In genomic region chr19:12936582-12936981, GRCh38 we compare ENCODE assay signal across 16 cellular contexts. TPM values are rescaled to one million over a fixed set of nuclear protein-coding genes. Genes with fewer than 3 reads are reported as not detected.
A peak's percentile ranks its signal among the peaks of the same experiment; 100 is the strongest.
DNase-seq lines count a peak whose midpoint lies in the region; ATAC-seq and TF ChIP-seq lines count a peak whose summit lies in the region.
"Had no signal": no experiment of that assay in that cellular context is flagged by ENCODE, and none has a peak within 500 bp of the region (broad histone marks: within the 10 kb centered on the region; RNA-seq: fewer than 3 reads in every experiment).

No MANE protein-coding gene starts in this region.

- ATAC-seq in activated CD4-positive, alpha-beta T cell treated with anti-CD3 and anti-CD28 coated beads for 36 hours, result no peak
- ATAC-seq: mucosa of descending colon had no signal

- H2AFZ ChIP-seq in neural progenitor cell (replicated peaks), result no peak overlapping the region

- peaks cover 46% of the 10 kb centered on the region for H3F3A ChIP-seq in neural progenitor cell (ENCODE audit: low read depth)

- H3K9ac ChIP-seq in neural progenitor cell, result no peak overlapping the region

- DNase-seq in activated CD4-positive, alpha-beta T cell treated with anti-CD3 and anti-CD28 coated beads for 36 hours, result peak; percentile 20
- no peak for DNase-seq in activated CD4-positive, alpha-beta T cell treated with anti-CD3 and anti-CD28 coated beads, Interleukin-2, amount 50 U/mL, for 1 hour
- peak; percentile 68 for DNase-seq in Jurkat, Clone E6-1 (ENCODE audit: low read depth, low spot score)
- DNase-seq in WERI-Rb-1, result no peak
- no peak for DNase-seq in neural progenitor cell (ENCODE audit: low spot score)
- no peak for DNase-seq in transverse colon
- DNase-seq in amygdala (lab: John Stamatoyannopoulos, UW), result no peak
- no peak for DNase-seq in stimulated activated CD4-positive, alpha-beta T cell treated with anti-CD3 and anti-CD28 coated beads, Interleukin-1b, Interleukin-23, amount 100 ng/mL, for 48 hours
- DNase-seq: activated CD8-positive, alpha-beta memory T cell treated with anti-CD3 and anti-CD28 coated beads, Interleukin-2, amount 50 U/mL, for 48 hours; effector CD8-positive, alpha-beta T cell; foreskin fibroblast; islet precursor cell; mucosa of descending colon; NCI-H2081 treated with DMSO at 0.1 percent for 48 hours; retina; T1000 had no signal

- TF ChIP-seq POLR2A in transverse colon (IDR thresholded peaks at IDR 0.05), result no peak

- H3K4me3 Mint-ChIP-seq in activated CD4-positive, alpha-beta T cell treated with anti-CD3 and anti-CD28 coated beads for 36 hours, result no peak overlapping the region
- H3K4me3 Mint-ChIP-seq in neural progenitor cell, result peak overlapping the region; percentile 7

- H4K20me1 ChIP-seq in neural progenitor cell (ENCODE audit: low read depth), result peaks cover 33% of the 10 kb centered on the region

- no peaks in the 10 kb centered on the region for H3K27me3 Mint-ChIP-seq in activated CD4-positive, alpha-beta T cell treated with anti-CD3 and anti-CD28 coated beads for 36 hours
- peaks cover 12% of the 10 kb centered on the region for H3K27me3 Mint-ChIP-seq in neural progenitor cell (ENCODE audit: insufficient read depth, low read depth)

- peak overlapping the region; percentile 77 for H3K27ac Mint-ChIP-seq in activated CD4-positive, alpha-beta T cell treated with anti-CD3 and anti-CD28 coated beads for 36 hours
- peak overlapping the region; percentile 80 for H3K27ac Mint-ChIP-seq in neural progenitor cell

- peaks cover 35% of the 10 kb centered on the region for H3K36me3 ChIP-seq in WERI-Rb-1
- H3K36me3 ChIP-seq in neural progenitor cell, result peaks cover 10% of the 10 kb centered on the region
- H3K36me3 ChIP-seq in transverse colon, result peaks cover 0 to 14% (median 7%) of the 10 kb centered on the region in 4 donors

- intact Hi-C loops in activated CD4-positive, alpha-beta T cell treated with anti-CD3 and anti-CD28 coated beads for 36 hours (cut with DNase I, micrococcal nuclease), result loop anchor here (5.0 to 10.0 kb wide), 3 partner anchors 144 to 1068 kb away; partner anchors contain the start of genes JUNB (in 1 of the 2), RFX1 (in 1 of the 2) and TNPO2 (in 1 of the 2)
- intact Hi-C loops in transverse colon (cut with DNase I; ENCODE audit: low total_unique reads), result no loop called here

- WGBS in transverse colon (ENCODE audit: low coverage in 1 of 2), 2 donors, result 60 to 67% methylated on average over 2 to 7 of the region's 7 CpGs

- TF ChIP-seq EP300 in transverse colon (IDR thresholded peaks at IDR 0.05; ENCODE audit: low read depth), result no peak

- POLR2A ChIA-PET in activated CD4-positive, alpha-beta T cell treated with anti-CD3 and anti-CD28 coated beads for 36 hours (lab: Charles Lee), result no interaction called here

- peaks cover 51% of the 10 kb centered on the region for H3K79me2 ChIP-seq in neural progenitor cell (ENCODE audit: low read depth)

- H3K27ac ChIP-seq in WERI-Rb-1 (peak overlapping the region; percentile 98), neural progenitor cell (peak overlapping the region; percentile 36), transverse colon (no peak overlapping the region)

- H3K4me1 Mint-ChIP-seq in activated CD4-positive, alpha-beta T cell treated with anti-CD3 and anti-CD28 coated beads for 36 hours, result peaks cover 58% of the 10 kb centered on the region
- H3K4me1 Mint-ChIP-seq in neural progenitor cell, result peaks cover 49% of the 10 kb centered on the region

- in situ Hi-C loops in transverse colon (cut with MboI; ENCODE audit: low pct_ligation_motif_present in 1 of 4, low pct_unique_long_range_greater_than_20kb in 1 of 4, low sequenced_read_pairs in 3 of 4), result no loop called here

- no peak overlapping the region for H3K4me2 ChIP-seq in neural progenitor cell

- peaks cover 25% of the 10 kb centered on the region for H3K4me1 ChIP-seq in neural progenitor cell
- peaks cover 26 to 51% (median 40%) of the 10 kb centered on the region in 4 donors for H3K4me1 ChIP-seq in transverse colon

- peak overlapping the region; percentile 81 for H3K4me3 ChIP-seq in Jurkat, Clone E6-1 (ENCODE audit: low read length)
- H3K4me3 ChIP-seq in WERI-Rb-1 (ENCODE audit: low read depth, low read length), result no peak overlapping the region
- H3K4me3 ChIP-seq in neural progenitor cell, result no peak overlapping the region
- H3K4me3 ChIP-seq in transverse colon, result no peak overlapping the region
- H3K4me3 ChIP-seq: mucosa of descending colon had no signal

- no peaks in the 10 kb centered on the region for H3K9me3 ChIP-seq in WERI-Rb-1 (ENCODE audit: severe bottlenecking)
- no peaks in the 10 kb centered on the region for H3K9me3 ChIP-seq in neural progenitor cell (ENCODE audit: low read depth)
- H3K9me3 ChIP-seq in transverse colon, result no peaks in the 10 kb centered on the region
- H3K9me3 ChIP-seq: mucosa of descending colon had no signal

- H3K27me3 ChIP-seq in WERI-Rb-1 (ENCODE audit: insufficient read depth, low read depth, severe bottlenecking) (no peaks in the 10 kb centered on the region), neural progenitor cell (no peaks in the 10 kb centered on the region), transverse colon (no peaks in the 10 kb centered on the region)

- no peaks in the 10 kb centered on the region for H3K9me3 Mint-ChIP-seq in activated CD4-positive, alpha-beta T cell treated with anti-CD3 and anti-CD28 coated beads for 36 hours (ENCODE audit: low read depth)
- H3K9me3 Mint-ChIP-seq in neural progenitor cell, result no peaks in the 10 kb centered on the region

- peaks cover 46% of the 10 kb centered on the region for H3K36me3 Mint-ChIP-seq in activated CD4-positive, alpha-beta T cell treated with anti-CD3 and anti-CD28 coated beads for 36 hours (ENCODE audit: low read depth)
- H3K36me3 Mint-ChIP-seq in neural progenitor cell, result peaks cover 23% of the 10 kb centered on the region

- CTCF ChIA-PET in activated CD4-positive, alpha-beta T cell treated with anti-CD3 and anti-CD28 coated beads for 36 hours (lab: Charles Lee), result no interaction called here

- no peak for TF ChIP-seq CTCF in WERI-Rb-1 (IDR thresholded peaks at IDR 0.05; ENCODE audit: low read depth, low read length)
- TF ChIP-seq CTCF in neural progenitor cell (IDR thresholded peaks at IDR 0.05), result no peak
- TF ChIP-seq CTCF in transverse colon (IDR thresholded peaks at IDR 0.05), result no peak

RNA-seq across cellular contexts. Expression of gene CALR, which starts 1.8 kb away (rescaled TPM):
- 100 to 1,000 TPM; 557 to 569 TPM for total RNA-seq in activated CD4-positive, alpha-beta T cell treated with anti-CD3 and anti-CD28 coated beads for 36 hours
- 1,107 TPM for polyA plus RNA-seq in Jurkat, Clone E6-1 (2012; ENCODE audit: insufficient read depth, insufficient read length)
- 437 and 569 TPM in 2 replicates for total RNA-seq in neural progenitor cell (ENCODE audit: low replicate concordance)
- 100 to 1,000 TPM; 181 to 444 (median 317) TPM for total RNA-seq in transverse colon

RNA-seq across cellular contexts. Expression of gene FARSA, which starts 3.1 kb away (rescaled TPM):
- total RNA-seq in activated CD4-positive, alpha-beta T cell treated with anti-CD3 and anti-CD28 coated beads for 36 hours, result 100 to 1,000 TPM; 120 to 142 TPM
- 199 TPM for polyA plus RNA-seq in Jurkat, Clone E6-1 (2012; ENCODE audit: insufficient read depth, insufficient read length)
- total RNA-seq in neural progenitor cell (ENCODE audit: low replicate concordance) (21.4 and 51.6 TPM in 2 replicates), transverse colon (10 to 100 TPM; 18.0 to 40.8 (median 32.6) TPM)

RNA-seq across cellular contexts. Expression of gene RAD23A, which starts 9.1 kb away (rescaled TPM):
- total RNA-seq in activated CD4-positive, alpha-beta T cell treated with anti-CD3 and anti-CD28 coated beads for 36 hours, result 100 to 1,000 TPM; 189 to 265 TPM
- 280 TPM for polyA plus RNA-seq in Jurkat, Clone E6-1 (2012; ENCODE audit: insufficient read depth, insufficient read length)
- total RNA-seq in neural progenitor cell (ENCODE audit: low replicate concordance), result 37.7 and 54.9 TPM in 2 replicates
- total RNA-seq in transverse colon, result 10 to 100 TPM; 57.9 to 87.9 (median 75.9) TPM

RNA-seq across cellular contexts. Expression of gene SYCE2, which starts 17.5 kb away (rescaled TPM):
- 1 to 10 TPM; 2.7 to 3.5 TPM for total RNA-seq in activated CD4-positive, alpha-beta T cell treated with anti-CD3 and anti-CD28 coated beads for 36 hours
- polyA plus RNA-seq in Jurkat, Clone E6-1 (2012; ENCODE audit: insufficient read depth, insufficient read length), result 32.7 TPM
- total RNA-seq in neural progenitor cell (ENCODE audit: low replicate concordance) (1.8 and 6.4 TPM in 2 replicates), transverse colon (under 1 TPM in 1 of 4 donors, not detected in 3; 0.68 TPM)

RNA-seq across cellular contexts. Expression of gene GADD45GIP1, which starts 20.4 kb away (rescaled TPM):
- 10 to 100 TPM; 31.1 to 36.3 TPM for total RNA-seq in activated CD4-positive, alpha-beta T cell treated with anti-CD3 and anti-CD28 coated beads for 36 hours
- polyA plus RNA-seq in Jurkat, Clone E6-1 (2012; ENCODE audit: insufficient read depth, insufficient read length), result 119 TPM
- 17.1 and 42.2 TPM in 2 replicates for total RNA-seq in neural progenitor cell (ENCODE audit: low replicate concordance)
- 10 to 100 TPM; 28.6 to 55.0 (median 33.6) TPM for total RNA-seq in transverse colon

Comparison
In these comparisons a context has a peak if more than half of its experiments do, and no peak if none do; other contexts are left out.
1. DNase-seq: peak in activated CD4-positive, alpha-beta T cell treated with anti-CD3 and anti-CD28 coated beads for 36 hours (single experiment) and Jurkat, Clone E6-1 (single experiment); none in activated CD4-positive, alpha-beta T cell treated with anti-CD3 and anti-CD28 coated beads, Interleukin-2, amount 50 U/mL, for 1 hour (single experiment), WERI-Rb-1 (single experiment), neural progenitor cell (single experiment), transverse colon (single experiment), amygdala (0 of 56) and stimulated activated CD4-positive, alpha-beta T cell treated with anti-CD3 and anti-CD28 coated beads, Interleukin-1b, Interleukin-23, amount 100 ng/mL, for 48 hours (single experiment).
2. H3K27ac ChIP-seq: peak in WERI-Rb-1 (single experiment) and neural progenitor cell (single experiment); none in transverse colon (0 of 4).